12 cellular contexts compared by ENCODE assay signal in the genomic region with DNA sequence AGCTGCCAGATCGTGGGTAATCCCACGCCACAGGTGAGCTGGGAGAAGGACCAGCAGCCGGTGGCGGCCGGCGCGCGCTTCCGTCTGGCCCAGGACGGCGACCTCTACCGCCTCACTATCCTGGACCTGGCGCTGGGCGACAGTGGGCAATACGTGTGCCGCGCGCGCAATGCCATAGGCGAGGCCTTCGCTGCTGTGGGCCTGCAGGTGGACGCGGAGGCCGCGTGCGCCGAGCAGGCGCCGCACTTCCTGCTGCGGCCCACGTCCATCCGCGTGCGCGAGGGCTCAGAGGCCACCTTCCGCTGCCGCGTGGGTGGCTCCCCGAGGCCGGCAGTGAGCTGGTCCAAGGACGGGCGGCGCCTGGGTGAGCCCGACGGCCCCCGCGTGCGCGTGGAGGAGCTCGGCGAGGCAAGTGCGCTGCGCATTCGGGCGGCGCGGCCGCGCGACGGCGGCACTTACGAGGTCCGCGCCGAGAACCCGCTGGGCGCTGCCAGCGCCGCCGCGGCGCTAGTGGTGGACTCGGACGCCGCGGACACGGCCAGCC.
"Had no signal": no experiment of that assay in that cellular context is flagged by ENCODE, and none has a peak within 500 bp of the region (broad histone marks: within the 10 kb centered on the region; RNA-seq: fewer than 3 reads in every experiment).

No MANE protein-coding gene starts in this region.

- DNase-seq: activated CD4-positive, alpha-beta T cell treated with anti-CD3 and anti-CD28 coated beads for 48 hours; amniotic stem cell; dorsolateral prefrontal cortex; nephron progenitor cell; small intestine; T-helper 9 cell; uterus; WERI-Rb-1 had no signal

- H3K4me1 ChIP-seq: pancreas, uterus had no signal

- H3K36me3 ChIP-seq: left lung, pancreas, thyroid gland, uterus, WERI-Rb-1 had no signal

- H3K9me3 ChIP-seq: left lung, pancreas, thyroid gland, uterus had no signal

- H3K27ac ChIP-seq: dorsolateral prefrontal cortex, left lung, pancreas, thyroid gland, uterus, WERI-Rb-1 had no signal

- ATAC-seq: esophagus mucosa had no signal

- H3K27me3 ChIP-seq: pancreas, thyroid gland, uterus had no signal
